Comparison of ENCODE assay signal across 1 cellular context in genomic region chr2:65275141-65275540, GRCh38.
A peak's percentile ranks its signal among the peaks of the same experiment; 100 is the strongest.
TF ChIP-seq lines count a peak whose summit lies in the region.

No MANE protein-coding gene starts in this region.

TF ChIP-seq in WTC11, 78 proteins besides CTCF, POLR2A, EP300 and RAD21 (continued from another document):
- TF ChIP-seq IRF1 (CRISPR knock-in tag; IDR thresholded peaks at IDR 0.05), result no peak
- TF ChIP-seq MLX (CRISPR knock-in tag; IDR thresholded peaks at IDR 0.05), result no peak
- TF ChIP-seq GRHL2 (CRISPR knock-in tag; IDR thresholded peaks at IDR 0.05; ENCODE audit: insufficient replicate concordance, severe bottlenecking), result no peak
- TF ChIP-seq FOXP4 (CRISPR knock-in tag; IDR thresholded peaks at IDR 0.05), result peak; percentile 88; the same call in 1 of the 2 replicates
- TF ChIP-seq ARID4B (CRISPR knock-in tag; IDR thresholded peaks at IDR 0.05; ENCODE audit: borderline replicate concordance), result no peak; the same call in 1 of the 2 replicates
- no peak for TF ChIP-seq NFATC4 (CRISPR knock-in tag; IDR thresholded peaks at IDR 0.05)
- no peak for TF ChIP-seq NR2C2 (CRISPR knock-in tag; IDR thresholded peaks at IDR 0.05)
- TF ChIP-seq ZNF281 (CRISPR knock-in tag; IDR thresholded peaks at IDR 0.05), result 0 out of 2 replicates have a peak, but pooled peaks have one; percentile 58
- TF ChIP-seq GTF2I (CRISPR knock-in tag; conservative IDR thresholded peaks at IDR 0.05), result no peak
- no peak for TF ChIP-seq SMAD3 (CRISPR knock-in tag; IDR thresholded peaks at IDR 0.05; ENCODE audit: borderline replicate concordance)
- TF ChIP-seq ATF6 (CRISPR knock-in tag; IDR thresholded peaks at IDR 0.05), result no peak
- TF ChIP-seq JAZF1 (CRISPR knock-in tag; IDR thresholded peaks at IDR 0.05), result no peak
- peak; percentile 26; the same call in 1 of the 2 replicates for TF ChIP-seq ATF2 (CRISPR knock-in tag; IDR thresholded peaks at IDR 0.05; ENCODE audit: borderline replicate concordance, low read depth)
- TF ChIP-seq HMGXB4 (CRISPR knock-in tag; IDR thresholded peaks at IDR 0.05), result no peak
- 0 out of 2 replicates have a peak, but pooled peaks have one; percentile 25 for TF ChIP-seq CREB1 (CRISPR knock-in tag; IDR thresholded peaks at IDR 0.05)
- TF ChIP-seq FOXP1 (CRISPR knock-in tag; IDR thresholded peaks at IDR 0.05; ENCODE audit: borderline replicate concordance), result no peak
- no peak for TF ChIP-seq ZNF121 (CRISPR knock-in tag; IDR thresholded peaks at IDR 0.05)
- TF ChIP-seq TCF7 (CRISPR knock-in tag; IDR thresholded peaks at IDR 0.05; ENCODE audit: low read depth), result no peak
- TF ChIP-seq ZNF416 (CRISPR knock-in tag; IDR thresholded peaks at IDR 0.05), result no peak
- no peak for TF ChIP-seq AFF4 (CRISPR knock-in tag; IDR thresholded peaks at IDR 0.05; ENCODE audit: borderline replicate concordance)
- TF ChIP-seq ZNF138 (CRISPR knock-in tag; conservative IDR thresholded peaks at IDR 0.05), result no peak; the same call in 1 of the 2 replicates
- no peak for TF ChIP-seq ZNF671 (CRISPR knock-in tag; IDR thresholded peaks at IDR 0.05)
- no peak for TF ChIP-seq RORB (CRISPR knock-in tag; IDR thresholded peaks at IDR 0.05)
- TF ChIP-seq ZNF317 (CRISPR knock-in tag; IDR thresholded peaks at IDR 0.05; ENCODE audit: borderline replicate concordance, low read depth), result no peak
